17 cellular contexts compared by ENCODE assay signal in the genomic region with DNA sequence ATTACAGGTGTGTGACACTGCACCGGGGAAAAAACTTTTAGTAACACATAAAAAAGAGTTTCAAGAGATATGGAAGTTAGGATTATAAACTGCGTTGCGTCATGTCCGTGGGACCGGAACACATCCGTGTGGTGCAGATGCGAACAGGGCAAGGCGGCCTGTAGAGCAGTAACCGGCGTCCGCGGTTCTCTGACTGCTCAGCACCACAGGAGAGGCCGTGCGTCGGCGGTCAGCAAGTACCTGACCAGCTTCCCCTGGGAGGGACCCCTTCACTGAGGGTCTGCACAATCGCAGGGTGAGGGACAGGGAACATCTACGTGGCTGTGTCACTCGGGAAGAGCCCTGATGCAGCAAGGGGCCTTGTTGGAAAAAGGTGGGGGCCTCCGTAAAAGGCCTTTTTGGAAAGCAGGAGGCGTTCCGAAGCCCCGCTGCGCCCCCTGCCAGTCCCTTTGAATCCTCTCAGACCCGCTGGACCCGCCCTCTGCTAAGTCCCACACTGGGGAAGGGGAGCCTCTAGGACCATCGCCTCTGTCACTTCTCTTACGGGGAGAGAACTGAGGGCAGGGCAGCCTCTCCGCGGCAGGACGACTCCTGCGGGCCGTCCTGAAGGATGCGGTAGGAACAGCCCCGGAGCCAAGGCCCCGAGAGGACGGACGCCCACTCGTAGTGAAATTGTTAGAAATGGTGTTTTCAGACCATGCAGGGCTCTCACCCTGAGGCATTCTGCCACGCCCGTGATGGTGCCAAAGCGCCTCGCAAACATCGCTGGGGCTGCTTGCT.
DNase-seq lines count a peak whose midpoint lies in the region; ATAC-seq and TF ChIP-seq lines count a peak whose summit lies in the region.
"Had no signal": no experiment of that assay in that cellular context is flagged by ENCODE, and none has a peak within 500 bp of the region (broad histone marks: within the 10 kb centered on the region; RNA-seq: fewer than 3 reads in every experiment).

No MANE protein-coding gene starts in this region.

- peak overlapping the region; percentile 76 for H3K27ac Mint-ChIP-seq in endodermal cell
- H3K27ac Mint-ChIP-seq: activated CD4-positive, alpha-beta memory T cell treated with anti-CD3 and anti-CD28 coated beads for 36 hours; activated T-helper 17 cell treated with anti-CD3 and anti-CD28 coated beads, Interleukin-2, amount 50 U/mL, for 72 hours; naive thymus-derived CD8-positive, alpha-beta T cell had no signal

- 30 to 57% methylated on average over 17 to 44 of the region's 44 CpGs for WGBS in endodermal cell (ENCODE audit: insufficient coverage in 1 of 2, insufficient read length in 1 of 2), 2 experiments

- H3K4me1 ChIP-seq in endodermal cell (ENCODE audit: control insufficient read depth, insufficient read depth, low read length): peaks cover 3% of the 10 kb centered on the region
- H3K4me1 ChIP-seq in rectal smooth muscle tissue (ENCODE audit: control insufficient read depth, insufficient read depth, low read length): no peaks in the 10 kb centered on the region
- no peaks in the 10 kb centered on the region for H3K4me1 ChIP-seq in tibial artery
- H3K4me1 ChIP-seq: ascending aorta had no signal

- no peaks in the 10 kb centered on the region for H3K27me3 ChIP-seq in H7 (ENCODE audit: control insufficient read depth, insufficient read depth, low read length)
- no peaks in the 10 kb centered on the region for H3K27me3 ChIP-seq in endodermal cell (ENCODE audit: control insufficient read depth, insufficient read depth, low read length, poor library complexity, severe bottlenecking)
- no peaks in the 10 kb centered on the region for H3K27me3 ChIP-seq in rectal smooth muscle tissue (ENCODE audit: control insufficient read depth, insufficient read depth, low read length)
- H3K27me3 ChIP-seq in tibial artery: peaks cover 0 to 8% of the 10 kb centered on the region in 2 donors
- H3K27me3 ChIP-seq: ascending aorta had no signal

- no peaks in the 10 kb centered on the region for H3K36me3 Mint-ChIP-seq in endodermal cell (ENCODE audit: low read depth)
- H3K36me3 Mint-ChIP-seq: activated CD4-positive, alpha-beta memory T cell treated with anti-CD3 and anti-CD28 coated beads for 36 hours; naive thymus-derived CD8-positive, alpha-beta T cell had no signal

- H3K4me1 Mint-ChIP-seq in endodermal cell: peaks cover 17% of the 10 kb centered on the region
- H3K4me1 Mint-ChIP-seq: activated T-helper 17 cell treated with anti-CD3 and anti-CD28 coated beads, Interleukin-2, amount 50 U/mL, for 72 hours had no signal

- peak overlapping the region; percentile 52 for H3K4me3 Mint-ChIP-seq in endodermal cell
- H3K4me3 Mint-ChIP-seq: activated CD4-positive, alpha-beta memory T cell treated with anti-CD3 and anti-CD28 coated beads for 36 hours; activated T-helper 17 cell treated with anti-CD3 and anti-CD28 coated beads, Interleukin-2, amount 50 U/mL, for 72 hours; naive thymus-derived CD8-positive, alpha-beta T cell had no signal

- no peak for ATAC-seq in HG02623 (IDR thresholded peaks at IDR 0.05; ENCODE audit: unreplicated experiment)
- ATAC-seq: activated T-helper 17 cell treated with anti-CD3 and anti-CD28 coated beads, Interleukin-2, amount 50 U/mL, for 72 hours; GM12878; naive thymus-derived CD8-positive, alpha-beta T cell had no signal

- H3K27me3 Mint-ChIP-seq in endodermal cell (ENCODE audit: insufficient read depth): no peaks in the 10 kb centered on the region
- H3K27me3 Mint-ChIP-seq: activated CD4-positive, alpha-beta memory T cell treated with anti-CD3 and anti-CD28 coated beads for 36 hours; activated T-helper 17 cell treated with anti-CD3 and anti-CD28 coated beads, Interleukin-2, amount 50 U/mL, for 72 hours had no signal

- in situ Hi-C loops in KBM-7 (cut with MboI; ENCODE audit: low pct_unique_long_range_greater_than_20kb, low sequenced_read_pairs): no loop called here

- H3K27ac ChIP-seq in endodermal cell (ENCODE audit: low read depth, low read length) (no peak overlapping the region), rectal smooth muscle tissue (ENCODE audit: low read depth, low read length) (no peak overlapping the region), tibial artery (no peak overlapping the region)
- H3K27ac ChIP-seq: ascending aorta, GM23248 had no signal

- H3K36me3 ChIP-seq in H7 (replicated peaks; ENCODE audit: control insufficient read depth, insufficient read depth, low read length) (no peaks in the 10 kb centered on the region), endodermal cell (ENCODE audit: control insufficient read depth, insufficient read depth, low read length) (no peaks in the 10 kb centered on the region), rectal smooth muscle tissue (ENCODE audit: control insufficient read depth, insufficient read depth, low read length) (no peaks in the 10 kb centered on the region), tibial artery (no peaks in the 10 kb centered on the region)
- H3K36me3 ChIP-seq: ascending aorta had no signal

- intact Hi-C loops in tibial artery (cut with DNase I; ENCODE audit: low total_unique reads): no loop called here

- no peak overlapping the region for H3K9ac ChIP-seq in endodermal cell (ENCODE audit: extremely low read depth, low read length, poor library complexity, severe bottlenecking)
- H3K9ac ChIP-seq in rectal smooth muscle tissue (ENCODE audit: low read length): no peak overlapping the region
- H3K9ac ChIP-seq: GM23248 had no signal

- no peaks in the 10 kb centered on the region for H3K9me3 Mint-ChIP-seq in endodermal cell

- H3K9me3 ChIP-seq in endodermal cell (ENCODE audit: control insufficient read depth, low read length) (no peaks in the 10 kb centered on the region), tibial artery (no peaks in the 10 kb centered on the region)
- H3K9me3 ChIP-seq: ascending aorta had no signal

- TF ChIP-seq CTCF in endodermal cell (conservative IDR thresholded peaks at IDR 0.05) (peak; percentile 63), tibial artery (IDR thresholded peaks at IDR 0.05) (no peak)

- H3K4me3 ChIP-seq in H7 (ENCODE audit: insufficient read depth, low read depth, low read length): peak overlapping the region; percentile 40
- peak overlapping the region; percentile 57 for H3K4me3 ChIP-seq in endodermal cell (ENCODE audit: low read length)
- peak overlapping the region; percentile 46 for H3K4me3 ChIP-seq in rectal smooth muscle tissue (ENCODE audit: low read length)
- no peak overlapping the region for H3K4me3 ChIP-seq in tibial artery
- H3K4me3 ChIP-seq: ascending aorta, GM12878, GM23248 had no signal

- peak; percentile 80 for DNase-seq in H7
- DNase-seq in endodermal cell: peak; percentile 93
- DNase-seq in inferior parietal cortex (ENCODE audit: extremely low spot score): peak; percentile 14
- no peak for DNase-seq in HK-2 (ENCODE audit: unreplicated experiment)
- no peak for DNase-seq in KBM-7
- no peak for DNase-seq in tibial artery
- DNase-seq: activated CD4-positive, alpha-beta memory T cell treated with anti-CD3 and anti-CD28 coated beads for 36 hours; DMS79 treated with DMSO at 0.1 percent for 48 hours; GM23248; naive thymus-derived CD8-positive, alpha-beta T cell; NCI-H1048; NCI-H510A had no signal

Comparison
In these comparisons a context has a peak if more than half of its experiments do, and no peak if none do; other contexts are left out.
1. DNase-seq: peak in H7 (single experiment), endodermal cell (single experiment) and inferior parietal cortex (single experiment); none in HK-2 (single experiment), KBM-7 (single experiment) and tibial artery (0 of 2).
2. H3K4me3 ChIP-seq: peak in H7 (single experiment), endodermal cell (single experiment) and rectal smooth muscle tissue (single experiment); none in tibial artery (0 of 2).